1 cellular context compared by ENCODE assay signal in the genomic region with DNA sequence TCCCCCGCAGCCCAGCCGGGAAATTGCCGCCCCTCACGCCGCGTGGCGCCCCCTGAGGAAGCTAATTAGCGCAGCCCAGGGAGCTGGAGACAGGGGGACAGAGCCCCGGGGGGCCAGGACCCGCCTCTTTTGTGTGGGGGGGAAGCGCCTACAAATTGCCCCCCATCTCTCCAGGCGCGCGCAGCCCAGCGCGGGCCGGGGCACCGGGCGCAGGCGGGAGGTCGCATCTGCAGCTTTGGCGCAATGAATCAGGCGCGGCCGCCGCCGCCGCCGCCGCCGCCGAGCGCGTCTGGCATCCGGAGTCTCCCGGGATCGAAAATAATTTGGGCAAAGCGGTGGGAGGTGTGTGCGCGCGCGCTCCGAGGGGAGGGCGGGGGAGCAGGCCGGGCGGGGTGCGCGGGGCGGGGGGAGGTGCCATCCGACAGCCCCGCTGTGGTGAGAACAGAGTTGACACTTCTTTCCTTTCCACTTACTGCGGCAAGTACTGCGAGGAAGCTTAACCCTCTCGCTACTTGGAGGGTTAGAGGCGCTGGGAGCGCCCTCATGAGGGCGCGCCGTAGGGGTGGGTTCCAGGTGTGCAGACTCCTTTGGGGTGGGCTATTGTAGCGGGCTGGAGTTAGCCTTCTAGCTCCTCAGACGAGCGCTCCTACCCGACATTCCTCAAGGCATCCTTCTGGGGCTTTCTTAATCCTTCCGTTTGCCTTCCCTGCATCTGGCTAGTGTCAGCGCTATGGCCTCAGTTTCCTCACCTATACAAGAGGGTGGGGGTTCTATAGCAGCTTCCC.
TF ChIP-seq lines count a peak whose summit lies in the region.

No MANE protein-coding gene starts in this region.

TF ChIP-seq in K562, 482 proteins besides CTCF, POLR2A, EP300 and RAD21 (continued from another document):
- TF ChIP-seq, protein P1, sequence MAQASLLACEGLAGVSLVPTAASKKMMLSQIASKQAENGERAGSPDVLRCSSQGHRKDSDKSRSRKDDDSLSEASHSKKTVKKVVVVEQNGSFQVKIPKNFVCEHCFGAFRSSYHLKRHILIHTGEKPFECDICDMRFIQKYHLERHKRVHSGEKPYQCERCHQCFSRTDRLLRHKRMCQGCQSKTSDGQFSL (CRISPR knock-in tag; IDR thresholded peaks at IDR 0.05) = peak; percentile 12; the same call in 1 of the 2 replicates
- TF ChIP-seq, protein P1 (tag; IDR thresholded peaks at IDR 0.05) = peak in 1 of 2 experiments; percentile 69; a peak in 2 of 4 replicates
- TF ChIP-seq MAZ (CRISPR knock-in tag; conservative IDR thresholded peaks at IDR 0.05 in 1 of 2, IDR thresholded peaks at IDR 0.05 in 1 of 2) (peak in 1 of 2 experiments; percentile 41; a peak in 1 of 4 replicates), ZNF785 (CRISPR knock-in tag; IDR thresholded peaks at IDR 0.05) (no peak), CHD4 (IDR thresholded peaks at IDR 0.05; ENCODE audit: insufficient read depth, insufficient replicate concordance, low read depth, low read length, poor library complexity, severe bottlenecking) (peak; percentile 14), HMGN3 (IDR thresholded peaks at IDR 0.05; ENCODE audit: borderline replicate concordance, extremely low read depth, insufficient read length, low read depth, low read length) (peak; percentile 33), NRF1 (conservative IDR thresholded peaks at IDR 0.05 in 1 of 2, IDR thresholded peaks at IDR 0.05 in 1 of 2) (peak; percentile 52 to 54; a peak in 3 of 4 replicates), RBFOX2 (IDR thresholded peaks at IDR 0.05; ENCODE audit: low read depth, low read length) (peak; percentile 70), POLR3A (IDR thresholded peaks at IDR 0.05; ENCODE audit: borderline replicate concordance, extremely low read depth, insufficient read depth, insufficient read length) (no peak), RB1 (IDR thresholded peaks at IDR 0.05; ENCODE audit: low read depth) (peak; percentile 28), KDM5B (IDR thresholded peaks at IDR 0.05; ENCODE audit: insufficient replicate concordance, low read depth, low read length) (peak; percentile 1), CHCHD3 (CRISPR knock-in tag; IDR thresholded peaks at IDR 0.05) (no peak), POLR2G (IDR thresholded peaks at IDR 0.05; ENCODE audit: low read depth, low read length) (peak; percentile 73), FOXP1 (CRISPR knock-in tag; IDR thresholded peaks at IDR 0.05) (0 out of 2 replicates have a peak, but pooled peaks have one; percentile 32), JUND (IDR thresholded peaks at IDR 0.05; ENCODE audit: borderline replicate concordance, low read depth, low read length) (peak; percentile 21; the same call in 1 of the 2 replicates), JUND (tag; IDR thresholded peaks at IDR 0.05; ENCODE audit: borderline replicate concordance, low read depth, low read length) (peak; percentile 30; the same call in 1 of the 3 replicates), U2AF1 (optimal IDR thresholded peaks at IDR 0.05; ENCODE audit: low read depth, low read length) (peak; percentile 56), ZNF445 (CRISPR knock-in tag; IDR thresholded peaks at IDR 0.05; ENCODE audit: low read depth) (no peak)
- TF ChIP-seq, protein P2, sequence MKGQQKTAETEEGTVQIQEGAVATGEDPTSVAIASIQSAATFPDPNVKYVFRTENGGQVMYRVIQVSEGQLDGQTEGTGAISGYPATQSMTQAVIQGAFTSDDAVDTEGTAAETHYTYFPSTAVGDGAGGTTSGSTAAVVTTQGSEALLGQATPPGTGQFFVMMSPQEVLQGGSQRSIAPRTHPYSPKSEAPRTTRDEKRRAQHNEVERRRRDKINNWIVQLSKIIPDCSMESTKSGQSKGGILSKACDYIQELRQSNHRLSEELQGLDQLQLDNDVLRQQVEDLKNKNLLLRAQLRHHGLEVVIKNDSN (CRISPR knock-in tag; IDR thresholded peaks at IDR 0.05) = 0 out of 2 replicates have a peak, but pooled peaks have one; percentile 14
